Comparison of ENCODE assay signal across 1 cellular context in genomic region chr20:46243707-46244628, GRCh38.
TF ChIP-seq lines count a peak whose summit lies in the region.

No MANE protein-coding gene starts in this region.

TF ChIP-seq in K562, 482 proteins besides CTCF, POLR2A, EP300 and RAD21 (continued from another document):
- TF ChIP-seq BRF1 (IDR thresholded peaks at IDR 0.05; ENCODE audit: borderline replicate concordance, extremely low read depth, insufficient read length) (no peak), FOS (IDR thresholded peaks at IDR 0.05; ENCODE audit: extremely low read depth, insufficient read length) (no peak), KLF13 (tag; IDR thresholded peaks at IDR 0.05; ENCODE audit: borderline replicate concordance, low read depth) (no peak), ZKSCAN1 (IDR thresholded peaks at IDR 0.05; ENCODE audit: low read depth, low read length) (0 out of 2 replicates have a peak, but pooled peaks have one; percentile 21), HCFC1 (IDR thresholded peaks at IDR 0.05; ENCODE audit: low read depth, low read length) (no peak), ZNF699 (CRISPR knock-in tag; IDR thresholded peaks at IDR 0.05; ENCODE audit: insufficient replicate concordance) (no peak), ZNF280B (CRISPR knock-in tag; IDR thresholded peaks at IDR 0.05) (no peak), ARHGAP35 (IDR thresholded peaks at IDR 0.05; ENCODE audit: partially characterized antibody) (no peak), MECOM (CRISPR knock-in tag; IDR thresholded peaks at IDR 0.05) (no peak), HBP1 (CRISPR knock-in tag; IDR thresholded peaks at IDR 0.05) (no peak), BCOR (IDR thresholded peaks at IDR 0.05) (0 out of 2 replicates have a peak, but pooled peaks have one; percentile 45), HLTF (IDR thresholded peaks at IDR 0.05) (no peak), RBM25 (IDR thresholded peaks at IDR 0.05; ENCODE audit: low read depth, low read length, severe bottlenecking) (peak; percentile 51), ZNF175 (CRISPR knock-in tag; IDR thresholded peaks at IDR 0.05; ENCODE audit: low read depth) (no peak), CTCFL (IDR thresholded peaks at IDR 0.05; ENCODE audit: borderline replicate concordance, insufficient read depth, low read depth, low read length, poor library complexity, severe bottlenecking) (no peak), FUS (optimal IDR thresholded peaks at IDR 0.05; ENCODE audit: low read depth, low read length) (no peak), CBFA2T3 (IDR thresholded peaks at IDR 0.05) (no peak), ZNF282 (CRISPR knock-in tag; IDR thresholded peaks at IDR 0.05) (no peak), ATF3 (IDR thresholded peaks at IDR 0.05) (peak; percentile 71), ATF3 (CRISPR knock-in tag; conservative IDR thresholded peaks at IDR 0.05) (no peak), RBM14 (IDR thresholded peaks at IDR 0.05; ENCODE audit: borderline replicate concordance, insufficient read depth, low read depth, low read length) (no peak), ATF7 (IDR thresholded peaks at IDR 0.05) (peak; percentile 36; the same call in 1 of the 2 replicates), MTA1 (IDR thresholded peaks at IDR 0.05; ENCODE audit: borderline replicate concordance) (no peak)
